In the genomic region with DNA sequence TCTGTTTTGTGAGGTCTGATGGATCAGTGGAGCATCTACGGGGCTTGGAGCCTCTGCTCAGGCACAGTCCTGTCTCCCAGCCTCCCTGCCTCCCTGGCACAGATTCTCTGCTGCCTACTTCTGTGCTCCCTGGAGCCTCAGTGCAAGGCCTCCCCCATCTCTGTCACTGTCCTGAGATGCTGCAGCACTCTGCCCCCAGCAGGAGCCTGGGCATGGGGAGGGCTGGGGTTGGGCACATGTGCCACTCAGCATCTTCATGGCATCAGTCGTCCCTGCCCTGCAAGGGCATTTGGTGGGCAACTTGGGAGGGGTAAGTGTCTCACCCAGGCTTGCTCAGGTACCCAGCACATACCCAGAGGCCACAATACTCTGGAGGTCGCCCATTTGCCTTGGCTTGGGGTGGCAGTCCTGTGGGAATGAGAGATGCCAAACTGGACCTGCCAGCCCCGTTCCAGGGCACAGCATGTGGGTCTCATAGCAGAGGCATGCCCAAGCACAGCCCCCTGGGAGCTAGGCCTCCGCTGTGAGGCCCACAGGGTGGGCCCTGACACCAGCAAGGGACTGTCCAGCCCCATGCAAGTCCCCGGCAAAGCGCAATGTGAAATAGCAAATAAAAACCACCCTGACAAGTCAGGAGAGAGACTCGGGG, we compare ENCODE assay signal across 25 cellular contexts. TPM values are rescaled to one million over a fixed set of nuclear protein-coding genes. Genes with fewer than 3 reads are reported as not detected.
"Had no signal": no experiment of that assay in that cellular context is flagged by ENCODE, and none has a peak within 500 bp of the region (broad histone marks: within the 10 kb centered on the region; RNA-seq: fewer than 3 reads in every experiment).

No MANE protein-coding gene starts in this region.

- H3K27me3 ChIP-seq: hepatocyte, pancreas, right lobe of liver had no signal

- H3K9me3 ChIP-seq: pancreas, prostate gland, right lobe of liver had no signal

- H3K27ac Mint-ChIP-seq: endodermal cell had no signal

- H3K4me2 ChIP-seq: hepatocyte had no signal

- H3K79me2 ChIP-seq: hepatocyte had no signal

- H3K9me3 Mint-ChIP-seq: endodermal cell, naive B cell, nephron had no signal

- ATAC-seq: left colon, left ventricle myocardium superior, right lobe of liver had no signal

- DNase-seq: effector CD4-positive, alpha-beta T cell; endodermal cell; erythroblast; foreskin melanocyte; left colon; left ventricle myocardium superior; mesenchymal stem cell; naive B cell; nucleus accumbens; pancreas; right lobe of liver; stimulated activated CD4-positive, alpha-beta T cell treated with anti-CD3 and anti-CD28 coated beads, Interleukin-12 subunit alpha, Interleukin-12 subunit beta, amount 100 ng/mL, for 4 hours; stimulated activated naive CD4-positive, alpha-beta T cell treated with Interleukin-2 at 50 U/mL for 16 hours; trophoblast cell had no signal

- H3K4me1 Mint-ChIP-seq: endodermal cell had no signal

- H3K4me3 Mint-ChIP-seq: endodermal cell, naive B cell, nephron had no signal

- H3K4me3 ChIP-seq: coronary artery, hepatocyte, lung, pancreas, prostate gland, right lobe of liver had no signal

- H3K36me3 Mint-ChIP-seq: naive B cell had no signal

- H3K27ac ChIP-seq: coronary artery, hepatocyte, prostate gland, right lobe of liver had no signal

- H3K36me3 ChIP-seq: pancreas, prostate gland, right lobe of liver had no signal

- H3K4me1 ChIP-seq: prostate gland, right lobe of liver had no signal

- H2AFZ ChIP-seq: hepatocyte had no signal

RNA-seq across cellular contexts. Expression of a gene that starts 28.7 kb away (rescaled TPM):
- total RNA-seq: cerebellum, dermis microvascular lymphatic vessel endothelial cell, endothelial cell of umbilical vein, hepatocyte, left colon, left ventricle myocardium superior, lung, pancreas, right lobe of liver, skeletal muscle tissue had no signal

RNA-seq across cellular contexts. Expression of a gene that starts 30.4 kb away (rescaled TPM):
- total RNA-seq: dermis microvascular lymphatic vessel endothelial cell, endodermal cell, endothelial cell of umbilical vein, hepatocyte, kidney epithelial cell, left colon, prostate gland, renal cortical epithelial cell had no signal
